Comparison of ENCODE assay signal across 7 cellular contexts in the genomic region with DNA sequence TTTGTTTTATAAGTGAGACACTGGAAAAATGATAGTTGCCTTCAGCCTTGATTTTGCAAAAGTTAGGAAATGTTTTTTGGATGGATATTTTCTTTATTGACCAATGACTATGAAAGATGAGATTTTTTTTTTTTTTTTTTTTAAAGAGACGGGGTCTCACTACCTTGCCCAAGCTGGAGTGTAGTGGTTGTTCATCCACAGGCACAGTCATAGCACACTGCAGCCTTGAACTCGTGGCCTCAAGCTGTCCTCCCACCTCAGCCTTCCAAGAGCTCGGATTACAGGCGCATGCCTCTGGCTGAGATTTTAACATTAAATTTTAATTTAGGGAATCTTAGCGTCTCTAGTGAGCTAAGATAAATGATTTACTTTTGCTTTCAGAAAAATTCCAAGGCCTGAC.
"Had no signal": no experiment of that assay in that cellular context is flagged by ENCODE, and none has a peak within 500 bp of the region (broad histone marks: within the 10 kb centered on the region; RNA-seq: fewer than 3 reads in every experiment).

No MANE protein-coding gene starts in this region.

- H3K4me3 ChIP-seq: GM12878 had no signal

- DNase-seq: GDM1, GF-D8 had no signal

- ATAC-seq: GM12878 had no signal

- FAIRE-seq: GM12878, GM12891, GM12892, GM18507, GM19239 had no signal
